In genomic region chr17:1180958-1181768, GRCh38 we compare ENCODE assay signal across 8 cellular contexts. TPM values are rescaled to one million over a fixed set of nuclear protein-coding genes. Genes with fewer than 3 reads are reported as not detected.
DNase-seq lines count a peak whose midpoint lies in the region; ATAC-seq and TF ChIP-seq lines count a peak whose summit lies in the region.

No MANE protein-coding gene starts in this region.

- peak; percentile 15 for DNase-seq in activated CD4-positive, alpha-beta T cell treated with anti-CD3 and anti-CD28 coated beads for 36 hours
- no peak for DNase-seq in activated CD4-positive, alpha-beta T cell treated with anti-CD3 and anti-CD28 coated beads, Interleukin-2, amount 50 U/mL, for 4 hours
- DNase-seq in caudate nucleus (lab: John Stamatoyannopoulos, UW) (peak in 47 of 61 donors; percentile 14 to 94 (median 66)), smooth muscle cell (lab: John Stamatoyannopoulos, UW; ENCODE audit: unreplicated experiment) (peak; percentile 31), NCI-H1105 (lab: John Stamatoyannopoulos, UW) (no peak), Kasumi-1 (lab: John Stamatoyannopoulos, UW) (no peak), glomerular visceral epithelial cell (ENCODE audit: extremely low spot score) (no peak)

- POLR2A ChIA-PET in activated CD4-positive, alpha-beta T cell treated with anti-CD3 and anti-CD28 coated beads for 36 hours (lab: Charles Lee): no interaction called here

- no peaks in the 10 kb centered on the region for H3K36me3 Mint-ChIP-seq in activated CD4-positive, alpha-beta T cell treated with anti-CD3 and anti-CD28 coated beads for 36 hours (ENCODE audit: low read depth)

- H3K4me2 ChIP-seq in smooth muscle cell: peak overlapping the region; percentile 59

- no peak overlapping the region for H3K4me3 Mint-ChIP-seq in activated CD4-positive, alpha-beta T cell treated with anti-CD3 and anti-CD28 coated beads for 36 hours

- TF ChIP-seq CTCF in smooth muscle cell (IDR thresholded peaks at IDR 0.05; ENCODE audit: borderline replicate concordance, insufficient read depth, poor library complexity, severe bottlenecking): no peak

- H3K4me1 ChIP-seq in smooth muscle cell (ENCODE audit: low read depth): peaks cover 8% of the 10 kb centered on the region

- CTCF ChIA-PET in activated CD4-positive, alpha-beta T cell treated with anti-CD3 and anti-CD28 coated beads for 36 hours (lab: Charles Lee): interaction anchor here (0.5 to 1.6 kb wide), 3 partner anchors 58 to 330 kb away, joined by 3 to 6 read pairs (median 3); no protein-coding TSS in a partner anchor

- H3K4me3 ChIP-seq in smooth muscle cell: no peak overlapping the region

- no peaks in the 10 kb centered on the region for H3K9me3 Mint-ChIP-seq in activated CD4-positive, alpha-beta T cell treated with anti-CD3 and anti-CD28 coated beads for 36 hours (ENCODE audit: low read depth)

- H2AFZ ChIP-seq in smooth muscle cell (ENCODE audit: low read depth): peak overlapping the region; percentile 43

- H3F3A ChIP-seq in smooth muscle cell (ENCODE audit: low read depth): peaks cover 8% of the 10 kb centered on the region

- ATAC-seq in activated CD4-positive, alpha-beta T cell treated with anti-CD3 and anti-CD28 coated beads for 36 hours: no peak
- peak; percentile 27 for ATAC-seq in HG03442 (IDR thresholded peaks at IDR 0.05; ENCODE audit: unreplicated experiment)

- 51% methylated on average over 23 of the region's 25 CpGs for WGBS in smooth muscle cell (ENCODE audit: low lambda C conversion rate)

- peaks cover 26% of the 10 kb centered on the region for H4K20me1 ChIP-seq in smooth muscle cell (ENCODE audit: low read depth)

- peaks cover 10% of the 10 kb centered on the region for H3K4me1 Mint-ChIP-seq in activated CD4-positive, alpha-beta T cell treated with anti-CD3 and anti-CD28 coated beads for 36 hours

- no peaks in the 10 kb centered on the region for H3K27me3 ChIP-seq in smooth muscle cell (ENCODE audit: low read depth)

- H3K27ac Mint-ChIP-seq in activated CD4-positive, alpha-beta T cell treated with anti-CD3 and anti-CD28 coated beads for 36 hours: no peak overlapping the region

- H3K9ac ChIP-seq in smooth muscle cell (ENCODE audit: low read depth): peak overlapping the region; percentile 66

- H3K79me2 ChIP-seq in smooth muscle cell (ENCODE audit: low read depth): no peaks in the 10 kb centered on the region

- H3K36me3 ChIP-seq in smooth muscle cell (ENCODE audit: low read depth): no peaks in the 10 kb centered on the region

- intact Hi-C loops in activated CD4-positive, alpha-beta T cell treated with anti-CD3 and anti-CD28 coated beads for 36 hours (cut with DNase I, micrococcal nuclease): loop anchor here in 1 of 2 experiments (1.0 to 2.0 kb wide), 2 partner anchors 22 to 72 kb away; no protein-coding TSS in a partner anchor

- no peaks in the 10 kb centered on the region for H3K9me3 ChIP-seq in smooth muscle cell (replicated peaks; ENCODE audit: low read depth)

- H3K27me3 Mint-ChIP-seq in activated CD4-positive, alpha-beta T cell treated with anti-CD3 and anti-CD28 coated beads for 36 hours: peaks cover 4% of the 10 kb centered on the region

- peak overlapping the region; percentile 68 for H3K27ac ChIP-seq in caudate nucleus (ENCODE audit: low read depth, low read length)
- peak overlapping the region; percentile 89 for H3K27ac ChIP-seq in smooth muscle cell (ENCODE audit: low read depth)

RNA-seq across cellular contexts. Expression of gene ABR, which starts 1.4 kb away (rescaled TPM):
- total RNA-seq in activated CD4-positive, alpha-beta T cell treated with anti-CD3 and anti-CD28 coated beads for 36 hours: 10 to 100 TPM; 45.2 to 50.5 TPM
- total RNA-seq in smooth muscle cell: 26.5 and 29.1 TPM in 2 replicates
- 16.1 and 23.3 TPM in 2 replicates for polyA plus RNA-seq in smooth muscle cell

Comparison
In these comparisons a context has a peak if more than half of its experiments do, and no peak if none do; other contexts are left out.
1. DNase-seq: peak in activated CD4-positive, alpha-beta T cell treated with anti-CD3 and anti-CD28 coated beads for 36 hours (single experiment), caudate nucleus (47 of 61) and smooth muscle cell (single experiment); none in activated CD4-positive, alpha-beta T cell treated with anti-CD3 and anti-CD28 coated beads, Interleukin-2, amount 50 U/mL, for 4 hours (0 of 2), NCI-H1105 (single experiment), Kasumi-1 (0 of 2) and glomerular visceral epithelial cell (single experiment).